ENCODE assay signal across 1 cellular context in the genomic region with DNA sequence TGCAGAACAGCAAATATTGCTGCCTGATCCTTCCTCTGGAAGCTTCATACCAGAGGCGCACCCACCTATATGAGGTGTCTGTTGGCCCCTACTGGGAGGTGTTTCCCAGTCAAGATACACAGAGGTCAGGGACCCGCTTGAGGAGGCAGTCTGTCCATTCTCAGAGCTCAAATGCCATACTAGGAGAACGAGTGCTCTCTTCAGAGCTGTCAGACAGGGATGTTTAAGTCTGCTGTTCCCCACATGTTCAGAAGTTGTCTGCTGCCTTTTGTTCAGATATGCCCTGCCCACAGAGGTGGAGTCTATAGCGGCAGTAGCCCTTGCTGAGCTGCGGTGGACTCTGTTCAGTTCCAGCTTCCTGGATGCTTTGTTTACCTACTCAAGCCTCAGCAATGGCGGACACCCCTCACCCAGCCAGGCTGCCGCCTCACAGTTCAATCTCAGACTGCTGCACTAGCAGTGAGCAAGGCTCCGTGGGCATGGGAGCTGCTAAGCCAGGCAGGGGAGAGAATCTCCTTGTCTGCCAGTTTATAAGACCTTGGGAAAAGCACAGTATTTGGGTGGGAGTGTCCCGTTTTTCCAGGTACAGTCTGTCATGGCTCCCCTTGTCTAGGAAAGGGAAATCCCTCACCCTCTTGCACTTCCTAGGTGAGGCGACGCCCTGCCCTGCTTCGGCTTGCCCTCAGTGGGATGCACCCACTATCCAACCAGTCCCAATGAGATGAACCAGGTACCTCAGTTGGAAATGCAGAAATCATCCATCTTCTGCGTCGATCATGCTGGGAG.
TF ChIP-seq lines count a peak whose summit lies in the region.
"Not testable (repeated sequence)": the region's sequence is repeated elsewhere in the genome, so short reads cannot be mapped to it uniquely, and the experiment has no call there.

No MANE protein-coding gene starts in this region.

TF ChIP-seq in HepG2, 621 proteins besides CTCF, POLR2A, EP300 and RAD21 (continued from another document and continues in another):
- TF ChIP-seq, protein P1, sequence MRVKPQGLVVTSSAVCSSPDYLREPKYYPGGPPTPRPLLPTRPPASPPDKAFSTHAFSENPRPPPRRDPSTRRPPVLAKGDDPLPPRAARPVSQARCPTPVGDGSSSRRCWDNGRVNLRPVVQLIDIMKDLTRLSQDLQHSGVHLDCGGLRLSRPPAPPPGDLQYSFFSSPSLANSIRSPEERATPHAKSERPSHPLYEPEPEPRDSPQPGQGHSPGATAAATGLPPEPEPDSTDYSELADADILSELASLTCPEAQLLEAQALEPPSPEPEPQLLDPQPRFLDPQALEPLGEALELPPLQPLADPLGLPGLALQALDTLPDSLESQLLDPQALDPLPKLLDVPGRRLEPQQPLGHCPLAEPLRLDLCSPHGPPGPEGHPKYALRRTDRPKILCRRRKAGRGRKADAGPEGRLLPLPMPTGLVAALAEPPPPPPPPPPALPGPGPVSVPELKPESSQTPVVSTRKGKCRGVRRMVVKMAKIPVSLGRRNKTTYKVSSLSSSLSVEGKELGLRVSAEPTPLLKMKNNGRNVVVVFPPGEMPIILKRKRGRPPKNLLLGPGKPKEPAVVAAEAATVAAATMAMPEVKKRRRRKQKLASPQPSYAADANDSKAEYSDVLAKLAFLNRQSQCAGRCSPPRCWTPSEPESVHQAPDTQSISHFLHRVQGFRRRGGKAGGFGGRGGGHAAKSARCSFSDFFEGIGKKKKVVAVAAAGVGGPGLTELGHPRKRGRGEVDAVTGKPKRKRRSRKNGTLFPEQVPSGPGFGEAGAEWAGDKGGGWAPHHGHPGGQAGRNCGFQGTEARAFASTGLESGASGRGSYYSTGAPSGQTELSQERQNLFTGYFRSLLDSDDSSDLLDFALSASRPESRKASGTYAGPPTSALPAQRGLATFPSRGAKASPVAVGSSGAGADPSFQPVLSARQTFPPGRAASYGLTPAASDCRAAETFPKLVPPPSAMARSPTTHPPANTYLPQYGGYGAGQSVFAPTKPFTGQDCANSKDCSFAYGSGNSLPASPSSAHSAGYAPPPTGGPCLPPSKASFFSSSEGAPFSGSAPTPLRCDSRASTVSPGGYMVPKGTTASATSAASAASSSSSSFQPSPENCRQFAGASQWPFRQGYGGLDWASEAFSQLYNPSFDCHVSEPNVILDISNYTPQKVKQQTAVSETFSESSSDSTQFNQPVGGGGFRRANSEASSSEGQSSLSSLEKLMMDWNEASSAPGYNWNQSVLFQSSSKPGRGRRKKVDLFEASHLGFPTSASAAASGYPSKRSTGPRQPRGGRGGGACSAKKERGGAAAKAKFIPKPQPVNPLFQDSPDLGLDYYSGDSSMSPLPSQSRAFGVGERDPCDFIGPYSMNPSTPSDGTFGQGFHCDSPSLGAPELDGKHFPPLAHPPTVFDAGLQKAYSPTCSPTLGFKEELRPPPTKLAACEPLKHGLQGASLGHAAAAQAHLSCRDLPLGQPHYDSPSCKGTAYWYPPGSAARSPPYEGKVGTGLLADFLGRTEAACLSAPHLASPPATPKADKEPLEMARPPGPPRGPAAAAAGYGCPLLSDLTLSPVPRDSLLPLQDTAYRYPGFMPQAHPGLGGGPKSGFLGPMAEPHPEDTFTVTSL (CRISPR knock-in tag; IDR thresholded peaks at IDR 0.05; ENCODE audit: borderline replicate concordance), result peak; percentile 87
- TF ChIP-seq ZNF563 (CRISPR knock-in tag; IDR thresholded peaks at IDR 0.05), result peak; percentile 89
- TF ChIP-seq ARNTL (CRISPR knock-in tag; IDR thresholded peaks at IDR 0.05), result peak; percentile 62; the same call in 1 of the 2 replicates
- peak; percentile 60; the same call in 1 of the 2 replicates for TF ChIP-seq TBX2 (CRISPR knock-in tag; IDR thresholded peaks at IDR 0.05; ENCODE audit: borderline replicate concordance)
- peak; percentile 45; the same call in 1 of the 2 replicates for TF ChIP-seq FOXA1 (IDR thresholded peaks at IDR 0.05)
- TF ChIP-seq FOXA1 (CRISPR knock-in tag; IDR thresholded peaks at IDR 0.05), result peak; percentile 95
- TF ChIP-seq ZNF512B (CRISPR knock-in tag; IDR thresholded peaks at IDR 0.05; ENCODE audit: borderline replicate concordance), result peak; percentile 85; the same call in 1 of the 2 replicates
- peak; percentile 66 for TF ChIP-seq RXRB (CRISPR knock-in tag; IDR thresholded peaks at IDR 0.05; ENCODE audit: borderline replicate concordance)
- TF ChIP-seq SOX6 (IDR thresholded peaks at IDR 0.05); HNF4G (CRISPR knock-in tag; IDR thresholded peaks at IDR 0.05; ENCODE audit: borderline replicate concordance, low read depth): not testable (repeated sequence)
- TF ChIP-seq SOX6 (CRISPR knock-in tag; IDR thresholded peaks at IDR 0.05), result peak; percentile 82
- peak; percentile 13; the same call in 1 of the 2 replicates for TF ChIP-seq HNF4G (IDR thresholded peaks at IDR 0.05; ENCODE audit: borderline replicate concordance, low read depth, low read length)
- TF ChIP-seq CBX1 (IDR thresholded peaks at IDR 0.05; ENCODE audit: low read depth), result peak; percentile 69
- peak; percentile 85; the same call in 1 of the 2 replicates for TF ChIP-seq MEIS1 (CRISPR knock-in tag; IDR thresholded peaks at IDR 0.05; ENCODE audit: borderline replicate concordance)
- peak; percentile 42; the same call in 1 of the 2 replicates for TF ChIP-seq AKAP8 (CRISPR knock-in tag; IDR thresholded peaks at IDR 0.05)
- peak; percentile 69 for TF ChIP-seq ZNF205 (CRISPR knock-in tag; IDR thresholded peaks at IDR 0.05)
- peak; percentile 79 for TF ChIP-seq HDAC1 (CRISPR knock-in tag; IDR thresholded peaks at IDR 0.05)
- peak; percentile 92 for TF ChIP-seq ZNF276 (CRISPR knock-in tag; IDR thresholded peaks at IDR 0.05; ENCODE audit: low read depth)
- TF ChIP-seq PHF20 (CRISPR knock-in tag; IDR thresholded peaks at IDR 0.05), result peak; percentile 52; the same call in 1 of the 2 replicates
- TF ChIP-seq ZNF747 (CRISPR knock-in tag; IDR thresholded peaks at IDR 0.05; ENCODE audit: borderline replicate concordance), result 0 out of 2 replicates have a peak, but pooled peaks have one; percentile 38
- peak; percentile 28; the same call in 1 of the 2 replicates for TF ChIP-seq IRF9 (CRISPR knock-in tag; IDR thresholded peaks at IDR 0.05; ENCODE audit: borderline replicate concordance)
- TF ChIP-seq TFDP2 (CRISPR knock-in tag; IDR thresholded peaks at IDR 0.05), result peak; percentile 37; the same call in 1 of the 2 replicates
- TF ChIP-seq ZNF589 (CRISPR knock-in tag; conservative IDR thresholded peaks at IDR 0.05), result peak; percentile 58; the same call in 1 of the 2 replicates
- peak; percentile 88; the same call in 1 of the 2 replicates for TF ChIP-seq ZNF709 (CRISPR knock-in tag; IDR thresholded peaks at IDR 0.05)
- TF ChIP-seq KMT2B (CRISPR knock-in tag; IDR thresholded peaks at IDR 0.05), result peak; percentile 36; the same call in 1 of the 2 replicates
- TF ChIP-seq NCOA1 (CRISPR knock-in tag; IDR thresholded peaks at IDR 0.05), result 0 out of 2 replicates have a peak, but pooled peaks have one; percentile 31
- TF ChIP-seq HHEX (CRISPR knock-in tag; IDR thresholded peaks at IDR 0.05), result 0 out of 2 replicates have a peak, but pooled peaks have one; percentile 30
- peak; percentile 45; the same call in 1 of the 2 replicates for TF ChIP-seq MED1 (CRISPR knock-in tag; IDR thresholded peaks at IDR 0.05)
- TF ChIP-seq, protein P2, sequence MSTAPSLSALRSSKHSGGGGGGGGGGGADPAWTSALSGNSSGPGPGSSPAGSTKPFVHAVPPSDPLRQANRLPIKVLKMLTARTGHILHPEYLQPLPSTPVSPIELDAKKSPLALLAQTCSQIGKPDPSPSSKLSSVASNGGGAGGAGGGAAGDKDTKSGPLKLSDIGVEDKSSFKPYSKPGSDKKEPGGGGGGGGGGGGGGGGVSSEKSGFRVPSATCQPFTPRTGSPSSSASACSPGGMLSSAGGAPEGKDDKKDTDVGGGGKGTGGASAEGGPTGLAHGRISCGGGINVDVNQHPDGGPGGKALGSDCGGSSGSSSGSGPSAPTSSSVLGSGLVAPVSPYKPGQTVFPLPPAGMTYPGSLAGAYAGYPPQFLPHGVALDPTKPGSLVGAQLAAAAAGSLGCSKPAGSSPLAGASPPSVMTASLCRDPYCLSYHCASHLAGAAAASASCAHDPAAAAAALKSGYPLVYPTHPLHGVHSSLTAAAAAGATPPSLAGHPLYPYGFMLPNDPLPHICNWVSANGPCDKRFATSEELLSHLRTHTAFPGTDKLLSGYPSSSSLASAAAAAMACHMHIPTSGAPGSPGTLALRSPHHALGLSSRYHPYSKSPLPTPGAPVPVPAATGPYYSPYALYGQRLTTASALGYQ (CRISPR knock-in tag; IDR thresholded peaks at IDR 0.05), result peak; percentile 30; the same call in 1 of the 2 replicates
- peak; percentile 70 for TF ChIP-seq ZBTB38 (CRISPR knock-in tag; IDR thresholded peaks at IDR 0.05)
- 0 out of 2 replicates have a peak, but pooled peaks have one; percentile 53 for TF ChIP-seq DPF2 (CRISPR knock-in tag; IDR thresholded peaks at IDR 0.05; ENCODE audit: borderline replicate concordance, low read depth)
- TF ChIP-seq, protein P3, sequence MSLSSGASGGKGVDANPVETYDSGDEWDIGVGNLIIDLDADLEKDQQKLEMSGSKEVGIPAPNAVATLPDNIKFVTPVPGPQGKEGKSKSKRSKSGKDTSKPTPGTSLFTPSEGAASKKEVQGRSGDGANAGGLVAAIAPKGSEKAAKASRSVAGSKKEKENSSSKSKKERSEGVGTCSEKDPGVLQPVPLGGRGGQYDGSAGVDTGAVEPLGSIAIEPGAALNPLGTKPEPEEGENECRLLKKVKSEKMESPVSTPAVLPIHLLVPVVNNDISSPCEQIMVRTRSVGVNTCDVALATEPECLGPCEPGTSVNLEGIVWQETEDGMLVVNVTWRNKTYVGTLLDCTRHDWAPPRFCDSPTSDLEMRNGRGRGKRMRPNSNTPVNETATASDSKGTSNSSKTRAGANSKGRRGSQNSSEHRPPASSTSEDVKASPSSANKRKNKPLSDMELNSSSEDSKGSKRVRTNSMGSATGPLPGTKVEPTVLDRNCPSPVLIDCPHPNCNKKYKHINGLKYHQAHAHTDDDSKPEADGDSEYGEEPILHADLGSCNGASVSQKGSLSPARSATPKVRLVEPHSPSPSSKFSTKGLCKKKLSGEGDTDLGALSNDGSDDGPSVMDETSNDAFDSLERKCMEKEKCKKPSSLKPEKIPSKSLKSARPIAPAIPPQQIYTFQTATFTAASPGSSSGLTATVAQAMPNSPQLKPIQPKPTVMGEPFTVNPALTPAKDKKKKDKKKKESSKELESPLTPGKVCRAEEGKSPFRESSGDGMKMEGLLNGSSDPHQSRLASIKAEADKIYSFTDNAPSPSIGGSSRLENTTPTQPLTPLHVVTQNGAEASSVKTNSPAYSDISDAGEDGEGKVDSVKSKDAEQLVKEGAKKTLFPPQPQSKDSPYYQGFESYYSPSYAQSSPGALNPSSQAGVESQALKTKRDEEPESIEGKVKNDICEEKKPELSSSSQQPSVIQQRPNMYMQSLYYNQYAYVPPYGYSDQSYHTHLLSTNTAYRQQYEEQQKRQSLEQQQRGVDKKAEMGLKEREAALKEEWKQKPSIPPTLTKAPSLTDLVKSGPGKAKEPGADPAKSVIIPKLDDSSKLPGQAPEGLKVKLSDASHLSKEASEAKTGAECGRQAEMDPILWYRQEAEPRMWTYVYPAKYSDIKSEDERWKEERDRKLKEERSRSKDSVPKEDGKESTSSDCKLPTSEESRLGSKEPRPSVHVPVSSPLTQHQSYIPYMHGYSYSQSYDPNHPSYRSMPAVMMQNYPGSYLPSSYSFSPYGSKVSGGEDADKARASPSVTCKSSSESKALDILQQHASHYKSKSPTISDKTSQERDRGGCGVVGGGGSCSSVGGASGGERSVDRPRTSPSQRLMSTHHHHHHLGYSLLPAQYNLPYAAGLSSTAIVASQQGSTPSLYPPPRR (CRISPR knock-in tag; IDR thresholded peaks at IDR 0.05; ENCODE audit: borderline replicate concordance), result peak; percentile 63
- peak; percentile 80; the same call in 1 of the 2 replicates for TF ChIP-seq ZMYM3 (CRISPR knock-in tag; IDR thresholded peaks at IDR 0.05)
- peak in 1 of 2 experiments; percentile 39; a peak in 1 of 4 replicates for TF ChIP-seq MAFK (conservative IDR thresholded peaks at IDR 0.05 in 1 of 2, IDR thresholded peaks at IDR 0.05 in 1 of 2; ENCODE audit: low read length in 2 of 2)
